Comparison of ENCODE assay signal across 10 cellular contexts in genomic region chr20:8932192-8933150, GRCh38.
A peak's percentile ranks its signal among the peaks of the same experiment; 100 is the strongest.
DNase-seq lines count a peak whose midpoint lies in the region; ATAC-seq, FAIRE-seq and TF ChIP-seq lines count a peak whose summit lies in the region.
"Had no signal": no experiment of that assay in that cellular context is flagged by ENCODE, and none has a peak within 500 bp of the region (broad histone marks: within the 10 kb centered on the region; RNA-seq: fewer than 3 reads in every experiment).

No MANE protein-coding gene starts in this region.

- no peak for TF ChIP-seq CTCF in K562 (IDR thresholded peaks at IDR 0.05 in 2 of 3, conservative IDR thresholded peaks at IDR 0.05 in 1 of 3; ENCODE audit: insufficient read depth in 2 of 3, low read depth in 1 of 3, low read length in 3 of 3)
- TF ChIP-seq CTCF in Caco-2 (IDR thresholded peaks at IDR 0.05; ENCODE audit: insufficient read depth in 1 of 2, low read depth in 1 of 2, low read length in 1 of 2, severe bottlenecking in 1 of 2, unreplicated experiment in 1 of 2) = no peak

- DNase-seq in A172 (ENCODE audit: low spot score) (peak; percentile 66), HCEC 1CT (peak; percentile 88), K562 (ENCODE audit: extremely low read depth in 1 of 4, low spot score in 3 of 4) (no peak), kidney glomerular epithelial cell (lab: John Stamatoyannopoulos, UW) (peak; percentile 96), NCI-H2081 (lab: John Stamatoyannopoulos, UW) (no peak), Caco-2 (no peak)
- no peak for DNase-seq in stimulated activated CD4-positive, alpha-beta T cell treated with anti-CD3 and anti-CD28 coated beads, Interleukin-2, amount 100 ng/mL, for 24 hours
- DNase-seq: activated T-cell treated with anti-CD3 and anti-CD28 coated beads, Interleukin-2, amount 50 U/mL, for 48 hours; left colon had no signal

- H3K36me3 Mint-ChIP-seq in Caco-2 (ENCODE audit: insufficient read depth, unreplicated experiment) = no peaks in the 10 kb centered on the region

- in situ Hi-C loops in K562 (cut with MboI) = no loop called here

- WGBS in K562 (ENCODE audit: insufficient coverage, low coverage, missing lambda C conversion rate) = 5% methylated on average over 3 of the region's 3 CpGs

- intact Hi-C loops in K562 (cut with micrococcal nuclease) = no loop called here
- intact Hi-C loops in Caco-2 (cut with micrococcal nuclease; ENCODE audit: unreplicated experiment) = no loop called here

- CTCF ChIA-PET in K562 (lab: Yijun Ruan, JAX; ENCODE audit: low intra/inter-chr PET ratio) (no interaction called here), Caco-2 (lab: Charles Lee) (no interaction called here)

- H3K27ac Mint-ChIP-seq in Caco-2 (ENCODE audit: unreplicated experiment) = no peak overlapping the region

- no peaks in the 10 kb centered on the region for H3K9me3 Mint-ChIP-seq in Caco-2 (ENCODE audit: unreplicated experiment)

- H3K4me1 ChIP-seq in K562 (replicated peaks in 1 of 2; ENCODE audit: control insufficient read depth in 2 of 2, insufficient read depth in 2 of 2, low read length in 2 of 2) (no peaks in the 10 kb centered on the region), Caco-2 (no peaks in the 10 kb centered on the region)

- BruUV-seq in K562 (replicated peaks; lab: Mats Ljungman, UMichigan) (no TSS peak), Caco-2 (replicated peaks; lab: Mats Ljungman, UMichigan) (no TSS peak)

- no peaks in the 10 kb centered on the region for H3K4me1 Mint-ChIP-seq in Caco-2 (ENCODE audit: low read depth, unreplicated experiment)

- H3K36me3 ChIP-seq in K562 (ENCODE audit: control insufficient read depth, insufficient read depth, low read length) (no peaks in the 10 kb centered on the region), Caco-2 (ENCODE audit: control insufficient read depth, insufficient read depth, low read length) (no peaks in the 10 kb centered on the region)

- no peak for TF ChIP-seq EP300 in K562 (IDR thresholded peaks at IDR 0.05; ENCODE audit: low read length)

- ATAC-seq in K562 (no peak), HG03159 (IDR thresholded peaks at IDR 0.05; ENCODE audit: unreplicated experiment) (no peak)
- ATAC-seq: left colon had no signal

- TF ChIP-seq RAD21 in K562 (CRISPR knock-in tag; conservative IDR thresholded peaks at IDR 0.05 in 1 of 2, IDR thresholded peaks at IDR 0.05 in 1 of 2) = no peak

- H3K27me3 ChIP-seq in K562 (ENCODE audit: control insufficient read depth in 2 of 2, insufficient read depth in 2 of 2, low read length in 2 of 2) = no peaks in the 10 kb centered on the region
- H3K27me3 ChIP-seq in Caco-2 (replicated peaks; ENCODE audit: control insufficient read depth, insufficient read depth, low read length) = no peaks in the 10 kb centered on the region

- no peak overlapping the region for H3K9ac ChIP-seq in K562 (ENCODE audit: insufficient read depth in 1 of 2, low read depth in 2 of 2, low read length in 2 of 2)

- no peaks in the 10 kb centered on the region for H4K20me1 ChIP-seq in K562 (replicated peaks; ENCODE audit: control insufficient read depth, insufficient read depth, low read length)

- H3K79me2 ChIP-seq in K562 (ENCODE audit: control insufficient read depth, insufficient read depth, low read length) = no peaks in the 10 kb centered on the region

- peaks cover 15% of the 10 kb centered on the region for H3K27me3 Mint-ChIP-seq in Caco-2 (ENCODE audit: insufficient read depth, unreplicated experiment)

- no peak overlapping the region for H3K27ac ChIP-seq in K562 (ENCODE audit: extremely low read depth, low read depth, low read length)

- H3K9me3 ChIP-seq in K562 (replicated peaks; ENCODE audit: control insufficient read depth, insufficient read depth, low read depth, low read length) = no peaks in the 10 kb centered on the region
- no peaks in the 10 kb centered on the region for H3K9me3 ChIP-seq in Caco-2

- no peak for FAIRE-seq in K562 (lab: Jason Lieb, UNC)

- TF ChIP-seq POLR2A in K562 (conservative IDR thresholded peaks at IDR 0.05) = no peak

- no peak overlapping the region for H3K4me3 ChIP-seq in K562
- H3K4me3 ChIP-seq in Caco-2 (ENCODE audit: low read depth, low read length) = no peak overlapping the region

- H2AFZ ChIP-seq in K562 (ENCODE audit: low read depth, low read length) = no peak overlapping the region

- no peak overlapping the region for H3K4me2 ChIP-seq in K562 (ENCODE audit: insufficient read depth, low read length)

- H3K4me3 Mint-ChIP-seq in Caco-2 (ENCODE audit: unreplicated experiment) = no peak overlapping the region

- POLR2A ChIA-PET in K562 (lab: Yijun Ruan, JAX) (no interaction called here), Caco-2 (lab: Charles Lee) (no interaction called here)

- no peaks in the 10 kb centered on the region for H3K9me1 ChIP-seq in K562 (ENCODE audit: control insufficient read depth, insufficient read depth, low read length)

TF ChIP-seq in K562, 482 proteins besides CTCF, POLR2A, EP300 and RAD21:
- peak; percentile 19; the same call in 1 of the 2 replicates for TF ChIP-seq RFX1 (IDR thresholded peaks at IDR 0.05)
- no peak for TF ChIP-seq FUS (optimal IDR thresholded peaks at IDR 0.05; ENCODE audit: low read depth, low read length)

Comparison
In these comparisons a context has a peak if more than half of its experiments do, and no peak if none do; other contexts are left out.
1. DNase-seq: peak in A172 (single experiment), HCEC 1CT (single experiment) and kidney glomerular epithelial cell (single experiment); none in K562 (0 of 4), NCI-H2081 (0 of 2), Caco-2 (0 of 2) and stimulated activated CD4-positive, alpha-beta T cell treated with anti-CD3 and anti-CD28 coated beads, Interleukin-2, amount 100 ng/mL, for 24 hours (0 of 2).